Comparison of ENCODE assay signal across 34 cellular contexts in genomic region chr3:19436746-19437145, GRCh38.
"Had no signal": no experiment of that assay in that cellular context is flagged by ENCODE, and none has a peak within 500 bp of the region (broad histone marks: within the 10 kb centered on the region; RNA-seq: fewer than 3 reads in every experiment).

No MANE protein-coding gene starts in this region.

- H3K4me1 ChIP-seq: adrenal gland, body of pancreas, breast epithelium had no signal

- H3K4me3 Mint-ChIP-seq: activated B cell treated with CpG ODN at 0.5 μM for 24 hours; activated CD4-positive, alpha-beta memory T cell treated with anti-CD3 and anti-CD28 coated beads for 36 hours; activated CD4-positive, alpha-beta T cell treated with anti-CD3 and anti-CD28 coated beads, Interleukin-2, amount 10 ng/mL, durations not matched to agents 24 days and 14 days; activated CD8-positive, alpha-beta T cell treated with anti-CD3 and anti-CD28 coated beads for 36 hours; activated naive CD4-positive, alpha-beta T cell treated with anti-CD3 and anti-CD28 coated beads for 36 hours; activated naive CD8-positive, alpha-beta T cell treated with anti-CD3 and anti-CD28 coated beads for 36 hours; activated T-cell treated with anti-CD3 and anti-CD28 coated beads, Interleukin-2, amount 50 U/mL, for 4 hours; activated T-cell treated with anti-CD3 and anti-CD28 coated beads, Interleukin-2, amount 50 U/mL, for 72 hours; activated T-helper 1 cell treated with anti-CD3 and anti-CD28 coated beads, Interleukin-12 subunit alpha, Interleukin-12 subunit beta, Interleukin-2, Interleukin-4 antibody, amounts not matched to agents 30 ng/mL and 10 ng/mL and 1 ng/mL, durations not matched to agents 14 hours and 24 hours and 36 hours; activated T-helper 17 cell treated with anti-CD3 and anti-CD28 coated beads, Interleukin-2, amount 50 U/mL, for 72 hours; T-helper 1 cell treated with Interleukin-12 subunit alpha and Interleukin-12 subunit beta and Interleukin-4 antibody, amounts not matched to agents 30 μg/mL and 1 μg/mL, for 36 hours; T-helper 2 cell treated with Interferon-gamma antibody and Interleukin-4, amounts not matched to agents 5 μg/mL and 100 μg/mL, for 36 hours had no signal

- DNase-seq: activated B cell treated with CpG ODN at 0.5 μM for 24 hours; activated CD4-positive, alpha-beta memory T cell treated with anti-CD3 and anti-CD28 coated beads for 36 hours; activated CD4-positive, alpha-beta T cell treated with anti-CD3 and anti-CD28 coated beads for 4 hours; activated CD4-positive, alpha-beta T cell treated with anti-CD3 and anti-CD28 coated beads, Interleukin-2, amount 10 ng/mL, durations not matched to agents 24 days and 14 days; activated CD4-positive, alpha-beta T cell treated with anti-CD3 and anti-CD28 coated beads, Interleukin-2, amount 50 U/mL, for 1 hour; activated CD4-positive, alpha-beta T cell treated with anti-CD3 and anti-CD28 coated beads, Interleukin-2, amount 50 U/mL, for 4 hours; activated CD4-positive, CD25-positive, alpha-beta regulatory T cell treated with anti-CD3 and anti-CD28 coated beads, Interleukin-2, amount 50 U/mL, for 72 hours; activated CD8-positive, alpha-beta memory T cell treated with anti-CD3 and anti-CD28 coated beads, Interleukin-2, amount 50 U/mL, for 4 hours; activated CD8-positive, alpha-beta T cell treated with anti-CD3 and anti-CD28 coated beads for 36 hours; activated effector memory CD4-positive, alpha-beta T cell treated with anti-CD3 and anti-CD28 coated beads, Interleukin-2, amount 50 U/mL, for 16 hours; activated gamma-delta T cell treated with Interleukin-2 at 50 U/mL for 16 hours; activated naive CD4-positive, alpha-beta T cell; activated naive CD4-positive, alpha-beta T cell treated with anti-CD3 and anti-CD28 coated beads for 36 hours; activated naive CD4-positive, alpha-beta T cell treated with anti-CD3 and anti-CD28 coated beads, Interleukin-2, amount 50 U/mL, for 16 hours; activated naive CD8-positive, alpha-beta T cell treated with anti-CD3 and anti-CD28 coated beads for 36 hours; activated T-cell treated with anti-CD3 and anti-CD28 coated beads for 4 hours; activated T-cell treated with anti-CD3 and anti-CD28 coated beads, Interleukin-2, amount 50 U/mL, for 1 hour; activated T-cell treated with anti-CD3 and anti-CD28 coated beads, Interleukin-2, amount 50 U/mL, for 4 hours; activated T-cell treated with anti-CD3 and anti-CD28 coated beads, Interleukin-2, amount 50 U/mL, for 72 hours; adrenal gland; amniotic stem cell; aorta; body of pancreas; brain microvascular endothelial cell; central memory CD4-positive, alpha-beta T cell; T-helper 2 cell; T-helper 9 cell; WERI-Rb-1 had no signal

- H3K36me3 ChIP-seq: adrenal gland, brain microvascular endothelial cell, breast epithelium had no signal

- H3K36me3 Mint-ChIP-seq: activated CD4-positive, alpha-beta memory T cell treated with anti-CD3 and anti-CD28 coated beads for 36 hours; activated naive CD4-positive, alpha-beta T cell treated with anti-CD3 and anti-CD28 coated beads, Interleukin-2, amount 50 U/mL, for 72 hours; activated naive CD8-positive, alpha-beta T cell treated with anti-CD3 and anti-CD28 coated beads for 36 hours had no signal

- H3K27me3 ChIP-seq: adrenal gland, body of pancreas, brain microvascular endothelial cell, breast epithelium had no signal

- H3K9me3 Mint-ChIP-seq: activated B cell treated with CpG ODN at 0.5 μM for 24 hours; activated CD4-positive, alpha-beta memory T cell treated with anti-CD3 and anti-CD28 coated beads for 36 hours; activated CD4-positive, alpha-beta T cell treated with anti-CD3 and anti-CD28 coated beads, Interleukin-2, amount 10 ng/mL, durations not matched to agents 24 days and 14 days; activated CD8-positive, alpha-beta T cell treated with anti-CD3 and anti-CD28 coated beads for 36 hours; activated naive CD4-positive, alpha-beta T cell treated with anti-CD3 and anti-CD28 coated beads for 36 hours; activated naive CD4-positive, alpha-beta T cell treated with anti-CD3 and anti-CD28 coated beads, Interleukin-2, amount 50 U/mL, for 72 hours; activated naive CD8-positive, alpha-beta T cell treated with anti-CD3 and anti-CD28 coated beads for 36 hours; activated T-cell treated with anti-CD3 and anti-CD28 coated beads, Interleukin-2, amount 50 U/mL, for 72 hours; activated T-helper 1 cell treated with anti-CD3 and anti-CD28 coated beads, Interleukin-12 subunit alpha, Interleukin-12 subunit beta, Interleukin-2, Interleukin-4 antibody, amounts not matched to agents 30 ng/mL and 10 ng/mL and 1 ng/mL, durations not matched to agents 14 hours and 24 hours and 36 hours; activated T-helper 17 cell treated with anti-CD3 and anti-CD28 coated beads, Interleukin-2, amount 50 U/mL, for 72 hours; T-helper 1 cell treated with Interleukin-12 subunit alpha and Interleukin-12 subunit beta and Interleukin-4 antibody, amounts not matched to agents 30 μg/mL and 1 μg/mL, for 36 hours; T-helper 2 cell treated with Interferon-gamma antibody and Interleukin-4, amounts not matched to agents 5 μg/mL and 100 μg/mL, for 36 hours had no signal

- H3K4me1 Mint-ChIP-seq: activated B cell treated with CpG ODN at 0.5 μM for 24 hours; activated CD4-positive, alpha-beta T cell treated with anti-CD3 and anti-CD28 coated beads, Interleukin-2, amount 10 ng/mL, durations not matched to agents 24 days and 14 days; activated naive CD8-positive, alpha-beta T cell treated with anti-CD3 and anti-CD28 coated beads for 36 hours; activated T-helper 17 cell treated with anti-CD3 and anti-CD28 coated beads, Interleukin-2, amount 50 U/mL, for 72 hours had no signal

- H3K9me3 ChIP-seq: adrenal gland, body of pancreas, breast epithelium had no signal

- ATAC-seq: activated CD8-positive, alpha-beta T cell treated with anti-CD3 and anti-CD28 coated beads for 36 hours; activated naive CD4-positive, alpha-beta T cell treated with anti-CD3 and anti-CD28 coated beads, Interleukin-2, amount 50 U/mL, for 72 hours; activated T-cell treated with anti-CD3 and anti-CD28 coated beads, Interleukin-2, amount 50 U/mL, for 4 hours; activated T-cell treated with anti-CD3 and anti-CD28 coated beads, Interleukin-2, amount 50 U/mL, for 72 hours; activated T-helper 17 cell treated with anti-CD3 and anti-CD28 coated beads, Interleukin-2, amount 50 U/mL, for 72 hours; body of pancreas had no signal

- H3K4me3 ChIP-seq: adrenal gland, body of pancreas, breast epithelium had no signal

- H3K27ac ChIP-seq: adrenal gland, body of pancreas, brain microvascular endothelial cell, breast epithelium, WERI-Rb-1 had no signal

- H3K27me3 Mint-ChIP-seq: activated B cell treated with CpG ODN at 0.5 μM for 24 hours; activated CD4-positive, alpha-beta memory T cell treated with anti-CD3 and anti-CD28 coated beads for 36 hours; activated CD4-positive, alpha-beta T cell treated with anti-CD3 and anti-CD28 coated beads, Interleukin-2, amount 10 ng/mL, durations not matched to agents 24 days and 14 days; activated CD8-positive, alpha-beta T cell treated with anti-CD3 and anti-CD28 coated beads for 36 hours; activated T-helper 17 cell treated with anti-CD3 and anti-CD28 coated beads, Interleukin-2, amount 50 U/mL, for 72 hours had no signal

- H3K27ac Mint-ChIP-seq: activated B cell treated with CpG ODN at 0.5 μM for 24 hours; activated CD4-positive, alpha-beta memory T cell treated with anti-CD3 and anti-CD28 coated beads for 36 hours; activated CD4-positive, alpha-beta T cell treated with anti-CD3 and anti-CD28 coated beads, Interleukin-2, amount 10 ng/mL, durations not matched to agents 24 days and 14 days; activated CD8-positive, alpha-beta T cell treated with anti-CD3 and anti-CD28 coated beads for 36 hours; activated naive CD4-positive, alpha-beta T cell treated with anti-CD3 and anti-CD28 coated beads for 36 hours; activated naive CD4-positive, alpha-beta T cell treated with anti-CD3 and anti-CD28 coated beads, Interleukin-2, amount 50 U/mL, for 72 hours; activated naive CD8-positive, alpha-beta T cell treated with anti-CD3 and anti-CD28 coated beads for 36 hours; activated T-cell treated with anti-CD3 and anti-CD28 coated beads, Interleukin-2, amount 50 U/mL, for 72 hours; activated T-helper 1 cell treated with anti-CD3 and anti-CD28 coated beads, Interleukin-12 subunit alpha, Interleukin-12 subunit beta, Interleukin-2, Interleukin-4 antibody, amounts not matched to agents 30 ng/mL and 10 ng/mL and 1 ng/mL, durations not matched to agents 14 hours and 24 hours and 36 hours; activated T-helper 17 cell treated with anti-CD3 and anti-CD28 coated beads, Interleukin-2, amount 50 U/mL, for 72 hours; T-helper 1 cell treated with Interleukin-12 subunit alpha and Interleukin-12 subunit beta and Interleukin-4 antibody, amounts not matched to agents 30 μg/mL and 1 μg/mL, for 36 hours; T-helper 2 cell treated with Interferon-gamma antibody and Interleukin-4, amounts not matched to agents 5 μg/mL and 100 μg/mL, for 36 hours had no signal
